1 cellular context compared by ENCODE assay signal in genomic region chr14:101288436-101289229, GRCh38.
TF ChIP-seq lines count a peak whose summit lies in the region.

No MANE protein-coding gene starts in this region.

TF ChIP-seq in HepG2, 621 proteins besides CTCF, POLR2A, EP300 and RAD21 (continued from another document and continues in another):
- TF ChIP-seq, protein P1, sequence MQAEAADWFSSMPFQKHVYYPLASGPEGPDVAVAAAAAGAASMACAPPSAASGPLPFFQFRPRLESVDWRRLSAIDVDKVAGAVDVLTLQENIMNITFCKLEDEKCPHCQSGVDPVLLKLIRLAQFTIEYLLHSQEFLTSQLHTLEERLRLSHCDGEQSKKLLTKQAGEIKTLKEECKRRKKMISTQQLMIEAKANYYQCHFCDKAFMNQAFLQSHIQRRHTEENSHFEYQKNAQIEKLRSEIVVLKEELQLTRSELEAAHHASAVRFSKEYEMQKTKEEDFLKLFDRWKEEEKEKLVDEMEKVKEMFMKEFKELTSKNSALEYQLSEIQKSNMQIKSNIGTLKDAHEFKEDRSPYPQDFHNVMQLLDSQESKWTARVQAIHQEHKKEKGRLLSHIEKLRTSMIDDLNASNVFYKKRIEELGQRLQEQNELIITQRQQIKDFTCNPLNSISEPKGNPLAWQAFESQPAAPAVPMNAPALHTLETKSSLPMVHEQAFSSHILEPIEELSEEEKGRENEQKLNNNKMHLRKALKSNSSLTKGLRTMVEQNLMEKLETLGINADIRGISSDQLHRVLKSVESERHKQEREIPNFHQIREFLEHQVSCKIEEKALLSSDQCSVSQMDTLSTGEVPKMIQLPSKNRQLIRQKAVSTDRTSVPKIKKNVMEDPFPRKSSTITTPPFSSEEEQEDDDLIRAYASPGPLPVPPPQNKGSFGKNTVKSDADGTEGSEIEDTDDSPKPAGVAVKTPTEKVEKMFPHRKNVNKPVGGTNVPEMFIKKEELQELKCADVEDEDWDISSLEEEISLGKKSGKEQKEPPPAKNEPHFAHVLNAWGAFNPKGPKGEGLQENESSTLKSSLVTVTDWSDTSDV (CRISPR knock-in tag; IDR thresholded peaks at IDR 0.05): no peak
- TF ChIP-seq ZNF292 (CRISPR knock-in tag; IDR thresholded peaks at IDR 0.05; ENCODE audit: borderline replicate concordance, low read depth) (peak; percentile 68; the same call in 1 of the 2 replicates), ZNF737 (CRISPR knock-in tag; IDR thresholded peaks at IDR 0.05; ENCODE audit: borderline replicate concordance) (no peak), CBFB (CRISPR knock-in tag; IDR thresholded peaks at IDR 0.05) (peak; percentile 83; the same call in 1 of the 2 replicates), SMARCE1 (IDR thresholded peaks at IDR 0.05; ENCODE audit: borderline replicate concordance) (no peak), GPN1 (CRISPR knock-in tag; IDR thresholded peaks at IDR 0.05; ENCODE audit: borderline replicate concordance) (no peak), TBL1XR1 (IDR thresholded peaks at IDR 0.05; ENCODE audit: borderline replicate concordance, low read length, partially characterized antibody) (peak; percentile 85), ZNF33A (CRISPR knock-in tag; IDR thresholded peaks at IDR 0.05; ENCODE audit: borderline replicate concordance) (no peak), POGK (CRISPR knock-in tag; conservative IDR thresholded peaks at IDR 0.05) (peak; percentile 94; the same call in 1 of the 2 replicates), GTF3A (CRISPR knock-in tag; conservative IDR thresholded peaks at IDR 0.05) (no peak), TCF12 (IDR thresholded peaks at IDR 0.05) (no peak), TCF12 (CRISPR knock-in tag; IDR thresholded peaks at IDR 0.05) (peak; percentile 97), GATAD2A (CRISPR knock-in tag; IDR thresholded peaks at IDR 0.05) (peak; percentile 95), CCDC6 (CRISPR knock-in tag; IDR thresholded peaks at IDR 0.05) (peak; percentile 73; the same call in 1 of the 2 replicates), HNF4G (IDR thresholded peaks at IDR 0.05; ENCODE audit: borderline replicate concordance, low read depth, low read length) (peak; percentile 97), HNF4G (CRISPR knock-in tag; IDR thresholded peaks at IDR 0.05; ENCODE audit: borderline replicate concordance, low read depth) (peak; percentile 97), ZNF326 (CRISPR knock-in tag; IDR thresholded peaks at IDR 0.05; ENCODE audit: borderline replicate concordance) (no peak), CCAR2 (optimal IDR thresholded peaks at IDR 0.05; ENCODE audit: low read depth, low read length) (no peak), HOXA9 (CRISPR knock-in tag; IDR thresholded peaks at IDR 0.05; ENCODE audit: borderline replicate concordance) (peak; percentile 44; the same call in 1 of the 2 replicates), HOXA3 (CRISPR knock-in tag; IDR thresholded peaks at IDR 0.05) (peak; percentile 87), NAIF1 (CRISPR knock-in tag; IDR thresholded peaks at IDR 0.05; ENCODE audit: borderline replicate concordance) (no peak), ZGPAT (CRISPR knock-in tag; IDR thresholded peaks at IDR 0.05) (peak; percentile 30), ZNF317 (CRISPR knock-in tag; IDR thresholded peaks at IDR 0.05) (peak; percentile 87; the same call in 1 of the 2 replicates), NFKB2 (CRISPR knock-in tag; IDR thresholded peaks at IDR 0.05; ENCODE audit: borderline replicate concordance) (no peak), ZIK1 (CRISPR knock-in tag; IDR thresholded peaks at IDR 0.05; ENCODE audit: borderline replicate concordance, low read depth) (0 out of 2 replicates have a peak, but pooled peaks have one; percentile 20)
- TF ChIP-seq, protein P2, sequence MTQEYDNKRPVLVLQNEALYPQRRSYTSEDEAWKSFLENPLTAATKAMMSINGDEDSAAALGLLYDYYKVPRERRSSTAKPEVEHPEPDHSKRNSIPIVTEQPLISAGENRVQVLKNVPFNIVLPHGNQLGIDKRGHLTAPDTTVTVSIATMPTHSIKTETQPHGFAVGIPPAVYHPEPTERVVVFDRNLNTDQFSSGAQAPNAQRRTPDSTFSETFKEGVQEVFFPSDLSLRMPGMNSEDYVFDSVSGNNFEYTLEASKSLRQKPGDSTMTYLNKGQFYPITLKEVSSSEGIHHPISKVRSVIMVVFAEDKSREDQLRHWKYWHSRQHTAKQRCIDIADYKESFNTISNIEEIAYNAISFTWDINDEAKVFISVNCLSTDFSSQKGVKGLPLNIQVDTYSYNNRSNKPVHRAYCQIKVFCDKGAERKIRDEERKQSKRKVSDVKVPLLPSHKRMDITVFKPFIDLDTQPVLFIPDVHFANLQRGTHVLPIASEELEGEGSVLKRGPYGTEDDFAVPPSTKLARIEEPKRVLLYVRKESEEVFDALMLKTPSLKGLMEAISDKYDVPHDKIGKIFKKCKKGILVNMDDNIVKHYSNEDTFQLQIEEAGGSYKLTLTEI (CRISPR knock-in tag; conservative IDR thresholded peaks at IDR 0.05): no peak
- TF ChIP-seq, protein P3, sequence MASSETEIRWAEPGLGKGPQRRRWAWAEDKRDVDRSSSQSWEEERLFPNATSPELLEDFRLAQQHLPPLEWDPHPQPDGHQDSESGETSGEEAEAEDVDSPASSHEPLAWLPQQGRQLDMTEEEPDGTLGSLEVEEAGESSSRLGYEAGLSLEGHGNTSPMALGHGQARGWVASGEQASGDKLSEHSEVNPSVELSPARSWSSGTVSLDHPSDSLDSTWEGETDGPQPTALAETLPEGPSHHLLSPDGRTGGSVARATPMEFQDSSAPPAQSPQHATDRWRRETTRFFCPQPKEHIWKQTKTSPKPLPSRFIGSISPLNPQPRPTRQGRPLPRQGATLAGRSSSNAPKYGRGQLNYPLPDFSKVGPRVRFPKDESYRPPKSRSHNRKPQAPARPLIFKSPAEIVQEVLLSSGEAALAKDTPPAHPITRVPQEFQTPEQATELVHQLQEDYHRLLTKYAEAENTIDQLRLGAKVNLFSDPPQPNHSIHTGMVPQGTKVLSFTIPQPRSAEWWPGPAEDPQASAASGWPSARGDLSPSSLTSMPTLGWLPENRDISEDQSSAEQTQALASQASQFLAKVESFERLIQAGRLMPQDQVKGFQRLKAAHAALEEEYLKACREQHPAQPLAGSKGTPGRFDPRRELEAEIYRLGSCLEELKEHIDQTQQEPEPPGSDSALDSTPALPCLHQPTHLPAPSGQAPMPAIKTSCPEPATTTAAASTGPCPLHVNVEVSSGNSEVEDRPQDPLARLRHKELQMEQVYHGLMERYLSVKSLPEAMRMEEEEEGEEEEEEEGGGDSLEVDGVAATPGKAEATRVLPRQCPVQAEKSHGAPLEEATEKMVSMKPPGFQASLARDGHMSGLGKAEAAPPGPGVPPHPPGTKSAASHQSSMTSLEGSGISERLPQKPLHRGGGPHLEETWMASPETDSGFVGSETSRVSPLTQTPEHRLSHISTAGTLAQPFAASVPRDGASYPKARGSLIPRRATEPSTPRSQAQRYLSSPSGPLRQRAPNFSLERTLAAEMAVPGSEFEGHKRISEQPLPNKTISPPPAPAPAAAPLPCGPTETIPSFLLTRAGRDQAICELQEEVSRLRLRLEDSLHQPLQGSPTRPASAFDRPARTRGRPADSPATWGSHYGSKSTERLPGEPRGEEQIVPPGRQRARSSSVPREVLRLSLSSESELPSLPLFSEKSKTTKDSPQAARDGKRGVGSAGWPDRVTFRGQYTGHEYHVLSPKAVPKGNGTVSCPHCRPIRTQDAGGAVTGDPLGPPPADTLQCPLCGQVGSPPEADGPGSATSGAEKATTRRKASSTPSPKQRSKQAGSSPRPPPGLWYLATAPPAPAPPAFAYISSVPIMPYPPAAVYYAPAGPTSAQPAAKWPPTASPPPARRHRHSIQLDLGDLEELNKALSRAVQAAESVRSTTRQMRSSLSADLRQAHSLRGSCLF (CRISPR knock-in tag; IDR thresholded peaks at IDR 0.05; ENCODE audit: borderline replicate concordance): no peak
- TF ChIP-seq, protein P4, sequence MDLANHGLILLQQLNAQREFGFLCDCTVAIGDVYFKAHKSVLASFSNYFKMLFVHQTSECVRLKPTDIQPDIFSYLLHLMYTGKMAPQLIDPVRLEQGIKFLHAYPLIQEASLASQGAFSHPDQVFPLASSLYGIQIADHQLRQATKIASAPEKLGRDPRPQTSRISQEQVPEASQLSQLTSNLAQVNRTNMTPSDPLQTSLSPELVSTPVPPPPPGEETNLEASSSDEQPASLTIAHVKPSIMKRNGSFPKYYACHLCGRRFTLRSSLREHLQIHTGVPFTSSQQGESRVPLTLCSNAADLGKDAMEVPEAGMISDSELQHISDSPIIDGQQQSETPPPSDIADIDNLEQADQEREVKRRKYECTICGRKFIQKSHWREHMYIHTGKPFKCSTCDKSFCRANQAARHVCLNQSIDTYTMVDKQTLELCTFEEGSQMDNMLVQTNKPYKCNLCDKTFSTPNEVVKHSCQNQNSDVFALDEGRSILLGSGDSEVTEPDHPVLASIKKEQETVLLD (CRISPR knock-in tag; IDR thresholded peaks at IDR 0.05; ENCODE audit: low read depth): 0 out of 2 replicates have a peak, but pooled peaks have one; percentile 59
- TF ChIP-seq, protein P5, sequence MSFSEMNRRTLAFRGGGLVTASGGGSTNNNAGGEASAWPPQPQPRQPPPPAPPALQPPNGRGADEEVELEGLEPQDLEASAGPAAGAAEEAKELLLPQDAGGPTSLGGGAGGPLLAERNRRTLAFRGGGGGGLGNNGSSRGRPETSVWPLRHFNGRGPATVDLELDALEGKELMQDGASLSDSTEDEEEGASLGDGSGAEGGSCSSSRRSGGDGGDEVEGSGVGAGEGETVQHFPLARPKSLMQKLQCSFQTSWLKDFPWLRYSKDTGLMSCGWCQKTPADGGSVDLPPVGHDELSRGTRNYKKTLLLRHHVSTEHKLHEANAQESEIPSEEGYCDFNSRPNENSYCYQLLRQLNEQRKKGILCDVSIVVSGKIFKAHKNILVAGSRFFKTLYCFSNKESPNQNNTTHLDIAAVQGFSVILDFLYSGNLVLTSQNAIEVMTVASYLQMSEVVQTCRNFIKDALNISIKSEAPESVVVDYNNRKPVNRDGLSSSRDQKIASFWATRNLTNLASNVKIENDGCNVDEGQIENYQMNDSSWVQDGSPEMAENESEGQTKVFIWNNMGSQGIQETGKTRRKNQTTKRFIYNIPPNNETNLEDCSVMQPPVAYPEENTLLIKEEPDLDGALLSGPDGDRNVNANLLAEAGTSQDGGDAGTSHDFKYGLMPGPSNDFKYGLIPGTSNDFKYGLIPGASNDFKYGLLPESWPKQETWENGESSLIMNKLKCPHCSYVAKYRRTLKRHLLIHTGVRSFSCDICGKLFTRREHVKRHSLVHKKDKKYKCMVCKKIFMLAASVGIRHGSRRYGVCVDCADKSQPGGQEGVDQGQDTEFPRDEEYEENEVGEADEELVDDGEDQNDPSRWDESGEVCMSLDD (CRISPR knock-in tag; IDR thresholded peaks at IDR 0.05; ENCODE audit: borderline replicate concordance): no peak
- TF ChIP-seq, protein P6, sequence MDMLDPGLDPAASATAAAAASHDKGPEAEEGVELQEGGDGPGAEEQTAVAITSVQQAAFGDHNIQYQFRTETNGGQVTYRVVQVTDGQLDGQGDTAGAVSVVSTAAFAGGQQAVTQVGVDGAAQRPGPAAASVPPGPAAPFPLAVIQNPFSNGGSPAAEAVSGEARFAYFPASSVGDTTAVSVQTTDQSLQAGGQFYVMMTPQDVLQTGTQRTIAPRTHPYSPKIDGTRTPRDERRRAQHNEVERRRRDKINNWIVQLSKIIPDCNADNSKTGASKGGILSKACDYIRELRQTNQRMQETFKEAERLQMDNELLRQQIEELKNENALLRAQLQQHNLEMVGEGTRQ (IDR thresholded peaks at IDR 0.05; ENCODE audit: low read depth, low read length): no peak
- TF ChIP-seq, protein P6 (CRISPR knock-in tag; IDR thresholded peaks at IDR 0.05; ENCODE audit: borderline replicate concordance): peak; percentile 35; the same call in 1 of the 2 replicates
